8 cellular contexts compared by ENCODE assay signal in the genomic region with DNA sequence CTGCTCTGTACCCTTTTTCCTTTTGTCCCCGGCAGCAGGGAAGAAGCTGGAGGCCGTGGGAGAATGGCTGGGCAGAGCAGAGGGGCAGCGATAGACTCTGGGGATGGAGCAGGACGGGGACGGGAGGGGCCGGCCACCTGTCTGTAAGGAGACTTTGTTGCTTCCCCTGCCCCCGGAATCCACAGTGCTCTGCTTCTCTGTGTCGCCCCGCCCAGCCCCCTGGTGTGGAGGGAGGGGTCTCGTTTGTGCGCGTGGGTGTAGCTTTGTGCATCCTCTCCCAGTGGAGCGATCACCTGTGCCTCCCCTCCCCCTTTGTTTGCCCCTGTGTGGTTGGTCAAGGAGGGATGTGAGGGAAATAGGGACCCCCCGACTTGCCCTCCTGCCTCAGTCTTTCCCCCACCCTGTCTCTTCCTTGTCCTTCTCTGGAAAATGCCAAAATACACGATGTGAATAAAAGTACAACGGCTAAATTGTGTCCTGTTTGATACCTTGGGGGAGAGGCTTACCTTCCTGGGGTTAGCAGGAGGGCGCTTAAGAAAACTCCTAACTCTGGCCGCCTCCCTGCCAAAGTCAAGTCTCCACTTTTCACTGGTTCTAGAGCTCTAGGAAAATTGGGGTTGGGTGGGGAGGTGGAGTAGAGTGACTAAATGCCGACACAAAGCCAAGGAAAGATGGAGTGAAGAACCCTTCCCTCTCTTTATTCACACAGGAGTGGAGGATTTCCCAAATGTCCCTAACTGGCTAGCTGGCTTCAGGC. TPM values are rescaled to one million over a fixed set of nuclear protein-coding genes. Genes with fewer than 3 reads are reported as not detected.
DNase-seq lines count a peak whose midpoint lies in the region; ATAC-seq and TF ChIP-seq lines count a peak whose summit lies in the region.

No MANE protein-coding gene starts in this region.

- no peak for DNase-seq in AG04449 (ENCODE audit: low read depth, low spot score)
- peak; percentile 16 for DNase-seq in HuH-7.5 (ENCODE audit: low spot score)
- DNase-seq in choroid plexus epithelial cell (ENCODE audit: low read depth) = peak; percentile 4
- no peak for DNase-seq in naive thymus-derived CD4-positive, alpha-beta T cell
- DNase-seq in stimulated activated naive CD4-positive, alpha-beta T cell treated with Interleukin-2 at 50 U/mL for 16 hours (lab: John Stamatoyannopoulos, UW) = no peak
- no peak for DNase-seq in SIG-M5 treated with dmso at 0.1 percent for 504 hours (lab: John Stamatoyannopoulos, UW; ENCODE audit: unreplicated experiment)
- no peak for DNase-seq in stimulated activated CD4-positive, alpha-beta T cell treated with anti-CD3 and anti-CD28 coated beads, Interleukin-12 subunit alpha, Interleukin-12 subunit beta, amount 100 ng/mL, for 4 hours

- H3K27me3 Mint-ChIP-seq in naive thymus-derived CD4-positive, alpha-beta T cell = no peaks in the 10 kb centered on the region

- H3K9me3 Mint-ChIP-seq in naive thymus-derived CD4-positive, alpha-beta T cell = no peaks in the 10 kb centered on the region

- H3K4me3 ChIP-seq in AG04449 (ENCODE audit: low read depth, low read length) (peak overlapping the region; percentile 59), choroid plexus epithelial cell (ENCODE audit: low read depth, low read length) (peak overlapping the region; percentile 91)
- H3K4me3 ChIP-seq in naive thymus-derived CD4-positive, alpha-beta T cell (ENCODE audit: low read length) = peak overlapping the region; percentile 61

- H3K27me3 ChIP-seq in naive thymus-derived CD4-positive, alpha-beta T cell (ENCODE audit: control insufficient read depth in 2 of 2, insufficient read depth in 2 of 2, low read length in 2 of 2) = no peaks in the 10 kb centered on the region

- CTCF ChIA-PET in AG04449 (lab: Yijun Ruan, JAX) = interaction anchor here (0.8 to 6.5 kb wide), 8 partner anchors 12 to 113 kb away, joined by 3 to 63 read pairs (median 4); partner anchors contain the start of genes C12orf57, CDCA3, MLF2 and USP5
- CTCF ChIA-PET in naive thymus-derived CD4-positive, alpha-beta T cell (lab: Charles Lee) = interaction anchor here (0.9 to 3.8 kb wide), 2 partner anchors 14 to 81 kb away, joined by 3 to 31 read pairs; partner anchors contain the start of genes CDCA3 and USP5

- H3K4me3 Mint-ChIP-seq in naive thymus-derived CD4-positive, alpha-beta T cell = peak overlapping the region; percentile 87 to 93 (median 90)

- no peaks in the 10 kb centered on the region for H3K9me3 ChIP-seq in naive thymus-derived CD4-positive, alpha-beta T cell (ENCODE audit: control insufficient read depth in 2 of 3, low read length in 3 of 3)

- H3K36me3 ChIP-seq in naive thymus-derived CD4-positive, alpha-beta T cell (ENCODE audit: control insufficient read depth in 2 of 3, insufficient read depth in 3 of 3, low read length in 3 of 3) = peaks cover 6 to 61% (median 8%) of the 10 kb centered on the region in 3 experiments

- intact Hi-C loops in naive thymus-derived CD4-positive, alpha-beta T cell (cut with micrococcal nuclease) = loop anchor here in 1 of 2 donors (5.0 kb wide), 1 partner anchor 226 kb away; the partner anchor contains the start of gene C1R

- H3K4me1 ChIP-seq in naive thymus-derived CD4-positive, alpha-beta T cell (ENCODE audit: control insufficient read depth in 2 of 2, insufficient read depth in 2 of 2, low read length in 2 of 2) = peaks cover 29% of the 10 kb centered on the region in 2 donors

- POLR2A ChIA-PET in AG04449 (lab: Yijun Ruan, JAX) = interaction anchor here (0.9 to 10.2 kb wide), 13 partner anchors 15 to 332 kb away, joined by 3 to 164 read pairs (median 7); partner anchors contain the start of genes CDCA3, MLF2, P3H3 and USP5
- POLR2A ChIA-PET in naive thymus-derived CD4-positive, alpha-beta T cell (lab: Charles Lee) = interaction anchor here (0.9 to 6.5 kb wide), 13 partner anchors 10 to 774 kb away, joined by 3 to 90 read pairs (median 4); partner anchors contain the start of genes C12orf57, CDCA3, MLF2 and RNU7-1

- ATAC-seq in naive thymus-derived CD4-positive, alpha-beta T cell = no peak
- no peak for ATAC-seq in HG02852 (IDR thresholded peaks at IDR 0.05; ENCODE audit: unreplicated experiment)

- TF ChIP-seq CTCF in AG04449 (IDR thresholded peaks at IDR 0.05; ENCODE audit: insufficient read depth, low read length, missing control alignments) = no peak
- no peak for TF ChIP-seq CTCF in choroid plexus epithelial cell (conservative IDR thresholded peaks at IDR 0.05; ENCODE audit: low read depth, low read length)

- peak overlapping the region; percentile 82 for H3K27ac ChIP-seq in naive thymus-derived CD4-positive, alpha-beta T cell (ENCODE audit: low read depth, low read length)

- H3K36me3 Mint-ChIP-seq in naive thymus-derived CD4-positive, alpha-beta T cell = peaks cover 5 to 55% (median 19%) of the 10 kb centered on the region in 5 donors

- H3K4me1 Mint-ChIP-seq in naive thymus-derived CD4-positive, alpha-beta T cell = peaks cover 25 to 44% (median 32%) of the 10 kb centered on the region in 7 donors

- H3K27ac Mint-ChIP-seq in naive thymus-derived CD4-positive, alpha-beta T cell = peak overlapping the region; percentile 33 to 95 (median 85)

RNA-seq across cellular contexts. Expression of gene TPI1, which starts 1.0 kb away (rescaled TPM):
- 1,000 to 10,000 TPM in 1 of 5 experiments, 100 to 1,000 TPM in 3, 10 to 100 TPM in 1; 89.7 to 1,293 (median 134) TPM for total RNA-seq in naive thymus-derived CD4-positive, alpha-beta T cell
- polyA plus RNA-seq in naive thymus-derived CD4-positive, alpha-beta T cell = 100 to 1,000 TPM; 330 to 435 TPM

RNA-seq across cellular contexts. Expression of gene SPSB2, which starts 6.8 kb away (rescaled TPM):
- total RNA-seq in naive thymus-derived CD4-positive, alpha-beta T cell = 10 to 100 TPM in 3 of 5 experiments, 1 to 10 TPM in 2; 5.1 to 20.2 (median 11.2) TPM
- polyA plus RNA-seq in naive thymus-derived CD4-positive, alpha-beta T cell = 10 to 100 TPM; 10.8 to 14.5 TPM

RNA-seq across cellular contexts. Expression of gene USP5, which starts 14.4 kb away (rescaled TPM):
- total RNA-seq in naive thymus-derived CD4-positive, alpha-beta T cell = 100 to 1,000 TPM in 1 of 5 experiments, 10 to 100 TPM in 4; 58.0 to 134 (median 71.1) TPM
- 10 to 100 TPM; 51.9 to 71.5 TPM for polyA plus RNA-seq in naive thymus-derived CD4-positive, alpha-beta T cell

RNA-seq across cellular contexts. Expression of gene CDCA3, which starts 15.3 kb away (rescaled TPM):
- 10 to 100 TPM in 1 of 5 experiments, 1 to 10 TPM in 3, under 1 TPM in 1; 0.64 to 55.6 (median 1.8) TPM for total RNA-seq in naive thymus-derived CD4-positive, alpha-beta T cell
- under 1 TPM in 1 of 2 donors, not detected in 1; 0.94 TPM for polyA plus RNA-seq in naive thymus-derived CD4-positive, alpha-beta T cell

RNA-seq across cellular contexts. Expression of gene GNB3, which starts 25.6 kb away (rescaled TPM):
- 10 to 100 TPM in 2 of 5 experiments, 1 to 10 TPM in 2, under 1 TPM in 1; 0.63 to 11.8 (median 3.2) TPM for total RNA-seq in naive thymus-derived CD4-positive, alpha-beta T cell
- polyA plus RNA-seq in naive thymus-derived CD4-positive, alpha-beta T cell = under 1 TPM in 1 of 2 donors, not detected in 1; 0.23 TPM

Comparison
In these comparisons a context has a peak if more than half of its experiments do, and no peak if none do; other contexts are left out.
1. DNase-seq: peak in HuH-7.5 (single experiment) and choroid plexus epithelial cell (single experiment); none in AG04449 (single experiment), naive thymus-derived CD4-positive, alpha-beta T cell (0 of 9), stimulated activated naive CD4-positive, alpha-beta T cell treated with Interleukin-2 at 50 U/mL for 16 hours (single experiment), SIG-M5 treated with dmso at 0.1 percent for 504 hours (single experiment) and stimulated activated CD4-positive, alpha-beta T cell treated with anti-CD3 and anti-CD28 coated beads, Interleukin-12 subunit alpha, Interleukin-12 subunit beta, amount 100 ng/mL, for 4 hours (single experiment).
2. Peak in every context shown above with its lines, with median percentiles within 50 percentile points of each other: H3K4me3 ChIP-seq.